19 cellular contexts compared by ENCODE assay signal in the genomic region with DNA sequence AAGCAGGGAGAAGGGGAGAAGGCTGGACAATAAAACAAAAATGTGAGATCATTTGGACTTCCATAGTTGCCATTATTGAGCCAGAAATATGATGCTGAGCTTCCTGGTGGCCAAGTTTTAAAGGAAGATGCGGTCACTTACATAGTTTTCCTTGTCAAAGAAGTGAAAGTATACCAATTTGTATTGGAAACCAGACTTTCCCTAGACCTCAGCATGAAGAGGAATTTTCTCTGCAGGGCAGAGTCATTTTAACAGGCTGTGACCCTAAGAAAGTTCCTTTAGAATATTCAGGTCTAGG.
DNase-seq lines count a peak whose midpoint lies in the region; ATAC-seq, FAIRE-seq and TF ChIP-seq lines count a peak whose summit lies in the region.
"Had no signal": no experiment of that assay in that cellular context is flagged by ENCODE, and none has a peak within 500 bp of the region (broad histone marks: within the 10 kb centered on the region; RNA-seq: fewer than 3 reads in every experiment).

No MANE protein-coding gene starts in this region.

- no peak overlapping the region for H3K9ac ChIP-seq in mesenchymal stem cell (ENCODE audit: low read length)

- H4K91ac ChIP-seq in mesenchymal stem cell (ENCODE audit: low read length) = no peak overlapping the region

- H2AFZ ChIP-seq in mesenchymal stem cell (ENCODE audit: low read depth, low read length) = no peak overlapping the region

- no peak overlapping the region for H3K4me3 ChIP-seq in right cardiac atrium (ENCODE audit: low read length)
- no peak overlapping the region for H3K4me3 ChIP-seq in SJSA1
- H3K4me3 ChIP-seq in mesenchymal stem cell (ENCODE audit: insufficient read depth in 1 of 2, low read depth in 1 of 2, low read length in 2 of 2) = no peak overlapping the region
- no peak overlapping the region for H3K4me3 ChIP-seq in breast epithelium
- H3K4me3 ChIP-seq: A549 had no signal

- H4K8ac ChIP-seq in mesenchymal stem cell (ENCODE audit: low read length) = no peak overlapping the region

- H3K9me3 ChIP-seq in right cardiac atrium (ENCODE audit: control insufficient read depth, low read length) = no peaks in the 10 kb centered on the region
- no peaks in the 10 kb centered on the region; the same call in 1 of the 2 replicates for H3K9me3 ChIP-seq in SJSA1 (replicated peaks)
- no peaks in the 10 kb centered on the region for H3K9me3 ChIP-seq in mesenchymal stem cell (ENCODE audit: control insufficient read depth, low read length)
- no peaks in the 10 kb centered on the region for H3K9me3 ChIP-seq in breast epithelium
- H3K9me3 ChIP-seq: A549 had no signal

- no peak for FAIRE-seq in HTR-8/SVneo (lab: Jason Lieb, UNC)
- FAIRE-seq: A549, D721Med, GM18507 had no signal

- no peaks in the 10 kb centered on the region for H3K27me3 ChIP-seq in right cardiac atrium (ENCODE audit: control insufficient read depth, insufficient read depth)
- H3K27me3 ChIP-seq in SJSA1 (replicated peaks) = no peaks in the 10 kb centered on the region
- H3K27me3 ChIP-seq in mesenchymal stem cell (ENCODE audit: control insufficient read depth in 1 of 2, insufficient read depth in 1 of 2, low read length in 2 of 2) = no peaks in the 10 kb centered on the region
- H3K27me3 ChIP-seq in breast epithelium = no peaks in the 10 kb centered on the region

- H3K36me3 ChIP-seq in SJSA1 (no peaks in the 10 kb centered on the region), mesenchymal stem cell (ENCODE audit: control insufficient read depth in 1 of 2, insufficient read depth in 2 of 2, low read depth in 1 of 2, low read length in 2 of 2) (no peaks in the 10 kb centered on the region), breast epithelium (no peaks in the 10 kb centered on the region)

- WGBS in right cardiac atrium = 98% methylated on average over 1 of the region's 1 CpG
- 100% methylated on average over 1 of the region's 1 CpG for WGBS in mesenchymal stem cell

- TF ChIP-seq POLR2A in breast epithelium (IDR thresholded peaks at IDR 0.05) = no peak

- H2BK15ac ChIP-seq in mesenchymal stem cell (ENCODE audit: low read depth, poor library complexity, severe bottlenecking) = peak overlapping the region; percentile 13

- H3K4me1 ChIP-seq in right cardiac atrium (ENCODE audit: control insufficient read depth, insufficient read depth, low read length) (peaks cover 5% of the 10 kb centered on the region), SJSA1 (replicated peaks) (peaks cover 50% of the 10 kb centered on the region), mesenchymal stem cell (ENCODE audit: control insufficient read depth, insufficient read depth, low read depth, low read length) (peaks cover 3% of the 10 kb centered on the region), breast epithelium (no peaks in the 10 kb centered on the region)

- H2BK12ac ChIP-seq in mesenchymal stem cell (ENCODE audit: low read length in 2 of 2) = no peak overlapping the region

- intact Hi-C loops in right cardiac atrium (cut with DNase I) (no loop called here), cardiac septum (cut with DNase I) (no loop called here), breast epithelium (cut with DNase I; ENCODE audit: low total_unique reads) (no loop called here)

- H3K27ac ChIP-seq in right cardiac atrium (ENCODE audit: low read length) = peak overlapping the region; percentile 97
- peak overlapping the region; percentile 97 for H3K27ac ChIP-seq in SJSA1
- no peak overlapping the region for H3K27ac ChIP-seq in mesenchymal stem cell (ENCODE audit: low read length, poor library complexity, severe bottlenecking)
- no peak overlapping the region for H3K27ac ChIP-seq in breast epithelium

- no peak overlapping the region for H3K14ac ChIP-seq in mesenchymal stem cell (ENCODE audit: low read length in 2 of 2)

- no peak overlapping the region for H3K23ac ChIP-seq in mesenchymal stem cell (ENCODE audit: low read length in 2 of 2)

- no peak for TF ChIP-seq CTCF in breast epithelium (IDR thresholded peaks at IDR 0.05)

- H2AK5ac ChIP-seq in mesenchymal stem cell (ENCODE audit: low read length, severe bottlenecking) = no peak overlapping the region

- ATAC-seq in right cardiac atrium (no peak), HG02870 (IDR thresholded peaks at IDR 0.05; ENCODE audit: unreplicated experiment) (no peak)
- ATAC-seq: A549 had no signal

- H2BK120ac ChIP-seq in mesenchymal stem cell (ENCODE audit: low read depth, low read length) = no peak overlapping the region

- H3K4ac ChIP-seq in mesenchymal stem cell (ENCODE audit: low read depth in 1 of 2, low read length in 2 of 2) = no peak overlapping the region

- no peak for DNase-seq in right cardiac atrium
- DNase-seq in cardiac septum (ENCODE audit: low spot score) = no peak
- peak in 1 of 2 experiments; percentile 91 for DNase-seq in SJSA1 (ENCODE audit: low read depth in 1 of 2, low spot score in 2 of 2)
- peak; percentile 72 for DNase-seq in mesenchymal stem cell
- DNase-seq in breast epithelium (ENCODE audit: low spot score in 2 of 2) = no peak
- no peak for DNase-seq in HTR-8/SVneo (ENCODE audit: insufficient read length, low spot score)
- DNase-seq: H7, KBM-7, MV-4-11, NCI-H1105, NCI-H1436 treated with DMSO at 0.1 percent for 48 hours, NCI-H187 treated with DMSO at 0.1 percent for 48 hours, NCI-H2107, NCI-H524, NCI-H774 had no signal

- no peak overlapping the region for H3K4me2 ChIP-seq in mesenchymal stem cell (ENCODE audit: low read length, poor library complexity, severe bottlenecking)
- H3K4me2 ChIP-seq: A549 had no signal

- no peaks in the 10 kb centered on the region for H3K79me1 ChIP-seq in mesenchymal stem cell (replicated peaks; ENCODE audit: low read length, poor library complexity, severe bottlenecking)

- no peak overlapping the region for H2BK5ac ChIP-seq in mesenchymal stem cell (ENCODE audit: low read depth, low read length, poor library complexity, severe bottlenecking)

- H3K18ac ChIP-seq in mesenchymal stem cell (ENCODE audit: low read depth in 1 of 2, low read length in 2 of 2) = peak overlapping the region in 1 of 2 experiments; percentile 55

Comparison
In these comparisons a context has a peak if more than half of its experiments do, and no peak if none do; other contexts are left out.
1. H3K27ac ChIP-seq: peak in right cardiac atrium (single experiment) and SJSA1 (single experiment); none in mesenchymal stem cell (single experiment) and breast epithelium (0 of 2).